ENCODE assay signal across 8 cellular contexts in the genomic region with DNA sequence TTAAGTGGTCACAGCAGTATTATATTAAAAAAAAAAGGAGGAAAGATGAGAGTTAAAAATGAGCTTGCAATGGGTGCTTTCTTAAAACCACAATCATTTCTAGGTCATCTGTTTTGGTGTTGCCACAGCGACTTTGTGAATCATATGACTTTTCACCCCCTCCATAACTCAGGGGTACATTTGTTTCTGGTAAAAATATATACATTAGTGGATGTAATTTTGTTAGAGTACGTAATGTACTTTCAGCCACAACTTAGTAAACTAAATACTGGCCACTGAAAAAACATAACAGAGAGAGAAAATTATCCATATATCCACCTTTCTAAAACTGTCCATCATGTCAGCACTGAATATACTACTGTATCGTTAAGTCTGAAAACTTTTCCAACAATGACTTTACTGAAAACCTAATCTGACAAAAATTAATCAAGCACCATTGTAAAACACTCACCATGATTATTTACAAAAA. TPM values are rescaled to one million over a fixed set of nuclear protein-coding genes. Genes with fewer than 3 reads are reported as not detected.
DNase-seq lines count a peak whose midpoint lies in the region; ATAC-seq, FAIRE-seq and TF ChIP-seq lines count a peak whose summit lies in the region.

No MANE protein-coding gene starts in this region.

- H3K4me3 Mint-ChIP-seq in activated T-cell treated with anti-CD3 and anti-CD28 coated beads, Interleukin-2, amount 50 U/mL, for 4 hours, result peak overlapping the region; percentile 76

- DNase-seq in activated T-cell treated with anti-CD3 and anti-CD28 coated beads, Interleukin-2, amount 50 U/mL, for 4 hours, result no peak
- DNase-seq in activated T-cell treated with anti-CD3 and anti-CD28 coated beads for 4 hours (no peak), RCC 7860 (ENCODE audit: low spot score) (peak; percentile 65), esophagus squamous epithelium (lab: John Stamatoyannopoulos, UW) (no peak), stomach (no peak), T-helper 9 cell (no peak)

- intact Hi-C loops in esophagus squamous epithelium (cut with DNase I) (no loop called here), stomach (cut with DNase I; ENCODE audit: low total_unique reads) (no loop called here)

- peak overlapping the region; percentile 74 to 89 (median 80) for H3K27ac ChIP-seq in esophagus squamous epithelium
- H3K27ac ChIP-seq in stomach, result peak overlapping the region in 4 of 5 donors; percentile 75 to 89 (median 88)

- peaks cover 28% of the 10 kb centered on the region for H3K36me3 Mint-ChIP-seq in activated T-cell treated with anti-CD3 and anti-CD28 coated beads, Interleukin-2, amount 50 U/mL, for 4 hours (ENCODE audit: insufficient read depth)

- TF ChIP-seq EP300 in stomach (IDR thresholded peaks at IDR 0.05), result no peak

- H3K9me3 Mint-ChIP-seq in activated T-cell treated with anti-CD3 and anti-CD28 coated beads, Interleukin-2, amount 50 U/mL, for 4 hours, result peaks cover 5% of the 10 kb centered on the region

- peaks cover 72% of the 10 kb centered on the region for H3K4me1 Mint-ChIP-seq in activated T-cell treated with anti-CD3 and anti-CD28 coated beads, Interleukin-2, amount 50 U/mL, for 4 hours (ENCODE audit: low read depth)

- H3K36me3 ChIP-seq in esophagus squamous epithelium, result peaks cover 0 to 5% (median 0%) of the 10 kb centered on the region in 3 donors
- H3K36me3 ChIP-seq in stomach, result no peaks in the 10 kb centered on the region

- H3K9me3 ChIP-seq in esophagus squamous epithelium, result no peaks in the 10 kb centered on the region
- no peaks in the 10 kb centered on the region for H3K9me3 ChIP-seq in stomach

- H3K4me3 ChIP-seq in esophagus squamous epithelium (peak overlapping the region in 3 of 4 donors; percentile 36 to 53 (median 43)), stomach (peak overlapping the region in 3 of 4 donors; percentile 34 to 43 (median 36))

- H3K27me3 Mint-ChIP-seq in activated T-cell treated with anti-CD3 and anti-CD28 coated beads, Interleukin-2, amount 50 U/mL, for 4 hours (ENCODE audit: low read depth), result no peaks in the 10 kb centered on the region

- no peak for TF ChIP-seq CTCF in esophagus squamous epithelium (IDR thresholded peaks at IDR 0.05)
- TF ChIP-seq CTCF in stomach (IDR thresholded peaks at IDR 0.05), result no peak

- ATAC-seq in activated T-cell treated with anti-CD3 and anti-CD28 coated beads, Interleukin-2, amount 50 U/mL, for 4 hours, result no peak
- ATAC-seq in GM21576 (IDR thresholded peaks at IDR 0.05; ENCODE audit: unreplicated experiment), result no peak
- ATAC-seq in HG02678 (IDR thresholded peaks at IDR 0.05; ENCODE audit: unreplicated experiment), result no peak

- peaks cover 10 to 49% (median 17%) of the 10 kb centered on the region in 3 donors for H3K4me1 ChIP-seq in esophagus squamous epithelium
- peaks cover 9 to 61% (median 19%) of the 10 kb centered on the region in 4 donors for H3K4me1 ChIP-seq in stomach

- no peaks in the 10 kb centered on the region for H3K27me3 ChIP-seq in esophagus squamous epithelium
- no peaks in the 10 kb centered on the region for H3K27me3 ChIP-seq in stomach

- FAIRE-seq in RCC 7860 (lab: Jason Lieb, UNC), result peak; percentile 77

- 25 to 53% methylated on average over 3 of the region's 3 CpGs for WGBS in esophagus squamous epithelium, 2 donors
- 44 to 72% (median 66%) methylated on average over 3 of the region's 3 CpGs for WGBS in stomach, 5 donors

- TF ChIP-seq POLR2A in esophagus squamous epithelium (IDR thresholded peaks at IDR 0.05), result no peak
- no peak for TF ChIP-seq POLR2A in stomach (IDR thresholded peaks at IDR 0.05)

RNA-seq across cellular contexts. Expression of a gene that starts 3.4 kb away (rescaled TPM):
- 10 to 100 TPM; 30.8 to 37.2 (median 32.2) TPM for total RNA-seq in activated T-cell treated with anti-CD3 and anti-CD28 coated beads, Interleukin-2, amount 50 U/mL, for 4 hours
- total RNA-seq in esophagus squamous epithelium (10 to 100 TPM; 20.8 to 49.6 (median 31.8) TPM), stomach (100 to 1,000 TPM in 1 of 5 donors, 10 to 100 TPM in 4; 10.7 to 102 (median 43.8) TPM)
- 10 to 100 TPM in 1 of 3 donors, 1 to 10 TPM in 2; 6.8 to 14.4 (median 9.8) TPM for polyA plus RNA-seq in stomach
